1 cellular context compared by ENCODE assay signal in genomic region chr1:8170059-8170835, GRCh38.
A peak's percentile ranks its signal among the peaks of the same experiment; 100 is the strongest.
TF ChIP-seq lines count a peak whose summit lies in the region.

No MANE protein-coding gene starts in this region.

TF ChIP-seq in HepG2, 621 proteins besides CTCF, POLR2A, EP300 and RAD21 (continued from another document and continues in another):
- TF ChIP-seq, protein P1, sequence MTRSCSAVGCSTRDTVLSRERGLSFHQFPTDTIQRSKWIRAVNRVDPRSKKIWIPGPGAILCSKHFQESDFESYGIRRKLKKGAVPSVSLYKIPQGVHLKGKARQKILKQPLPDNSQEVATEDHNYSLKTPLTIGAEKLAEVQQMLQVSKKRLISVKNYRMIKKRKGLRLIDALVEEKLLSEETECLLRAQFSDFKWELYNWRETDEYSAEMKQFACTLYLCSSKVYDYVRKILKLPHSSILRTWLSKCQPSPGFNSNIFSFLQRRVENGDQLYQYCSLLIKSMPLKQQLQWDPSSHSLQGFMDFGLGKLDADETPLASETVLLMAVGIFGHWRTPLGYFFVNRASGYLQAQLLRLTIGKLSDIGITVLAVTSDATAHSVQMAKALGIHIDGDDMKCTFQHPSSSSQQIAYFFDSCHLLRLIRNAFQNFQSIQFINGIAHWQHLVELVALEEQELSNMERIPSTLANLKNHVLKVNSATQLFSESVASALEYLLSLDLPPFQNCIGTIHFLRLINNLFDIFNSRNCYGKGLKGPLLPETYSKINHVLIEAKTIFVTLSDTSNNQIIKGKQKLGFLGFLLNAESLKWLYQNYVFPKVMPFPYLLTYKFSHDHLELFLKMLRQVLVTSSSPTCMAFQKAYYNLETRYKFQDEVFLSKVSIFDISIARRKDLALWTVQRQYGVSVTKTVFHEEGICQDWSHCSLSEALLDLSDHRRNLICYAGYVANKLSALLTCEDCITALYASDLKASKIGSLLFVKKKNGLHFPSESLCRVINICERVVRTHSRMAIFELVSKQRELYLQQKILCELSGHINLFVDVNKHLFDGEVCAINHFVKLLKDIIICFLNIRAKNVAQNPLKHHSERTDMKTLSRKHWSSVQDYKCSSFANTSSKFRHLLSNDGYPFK (CRISPR knock-in tag; IDR thresholded peaks at IDR 0.05; ENCODE audit: borderline replicate concordance) = peak; percentile 70
- TF ChIP-seq NCOA1 (CRISPR knock-in tag; IDR thresholded peaks at IDR 0.05) = peak; percentile 89
- peak; percentile 82 for TF ChIP-seq ZNF407 (CRISPR knock-in tag; IDR thresholded peaks at IDR 0.05; ENCODE audit: not compliant biosample characterization)
- 0 out of 2 replicates have a peak, but pooled peaks have one; percentile 30 for TF ChIP-seq ZNF83 (CRISPR knock-in tag; IDR thresholded peaks at IDR 0.05; ENCODE audit: borderline replicate concordance)
- no peak for TF ChIP-seq CAMTA2 (CRISPR knock-in tag; IDR thresholded peaks at IDR 0.05; ENCODE audit: borderline replicate concordance)
- TF ChIP-seq, protein P2, sequence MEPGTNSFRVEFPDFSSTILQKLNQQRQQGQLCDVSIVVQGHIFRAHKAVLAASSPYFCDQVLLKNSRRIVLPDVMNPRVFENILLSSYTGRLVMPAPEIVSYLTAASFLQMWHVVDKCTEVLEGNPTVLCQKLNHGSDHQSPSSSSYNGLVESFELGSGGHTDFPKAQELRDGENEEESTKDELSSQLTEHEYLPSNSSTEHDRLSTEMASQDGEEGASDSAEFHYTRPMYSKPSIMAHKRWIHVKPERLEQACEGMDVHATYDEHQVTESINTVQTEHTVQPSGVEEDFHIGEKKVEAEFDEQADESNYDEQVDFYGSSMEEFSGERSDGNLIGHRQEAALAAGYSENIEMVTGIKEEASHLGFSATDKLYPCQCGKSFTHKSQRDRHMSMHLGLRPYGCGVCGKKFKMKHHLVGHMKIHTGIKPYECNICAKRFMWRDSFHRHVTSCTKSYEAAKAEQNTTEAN (CRISPR knock-in tag; conservative IDR thresholded peaks at IDR 0.05) = no peak; the same call in 1 of the 2 replicates
- no peak for TF ChIP-seq GLI4 (CRISPR knock-in tag; IDR thresholded peaks at IDR 0.05; ENCODE audit: borderline replicate concordance)
- 0 out of 2 replicates have a peak, but pooled peaks have one; percentile 29 for TF ChIP-seq ZNF709 (CRISPR knock-in tag; IDR thresholded peaks at IDR 0.05)
- TF ChIP-seq ZNF564 (CRISPR knock-in tag; IDR thresholded peaks at IDR 0.05) = 0 out of 2 replicates have a peak, but pooled peaks have one; percentile 18
- no peak for TF ChIP-seq ZNF431 (CRISPR knock-in tag; IDR thresholded peaks at IDR 0.05; ENCODE audit: borderline replicate concordance, low read depth)
- TF ChIP-seq BCL6 (CRISPR knock-in tag; IDR thresholded peaks at IDR 0.05) = peak; percentile 75
- peak; percentile 91; the same call in 1 of the 2 replicates for TF ChIP-seq ZNF230 (CRISPR knock-in tag; IDR thresholded peaks at IDR 0.05)
- TF ChIP-seq HNRNPL (IDR thresholded peaks at IDR 0.05; ENCODE audit: low read depth, low read length) = 0 out of 2 replicates have a peak, but pooled peaks have one; percentile 69
- no peak for TF ChIP-seq ZBTB44 (CRISPR knock-in tag; IDR thresholded peaks at IDR 0.05)
- no peak for TF ChIP-seq SIX1 (CRISPR knock-in tag; IDR thresholded peaks at IDR 0.05; ENCODE audit: borderline replicate concordance)
- TF ChIP-seq DNMT3B (CRISPR knock-in tag; conservative IDR thresholded peaks at IDR 0.05) = no peak
- TF ChIP-seq, protein P3, sequence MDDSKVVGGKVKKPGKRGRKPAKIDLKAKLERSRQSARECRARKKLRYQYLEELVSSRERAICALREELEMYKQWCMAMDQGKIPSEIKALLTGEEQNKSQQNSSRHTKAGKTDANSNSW (CRISPR knock-in tag; IDR thresholded peaks at IDR 0.05; ENCODE audit: borderline replicate concordance) = no peak
- no peak for TF ChIP-seq SALL2 (CRISPR knock-in tag; IDR thresholded peaks at IDR 0.05)
- no peak for TF ChIP-seq HOXA9 (CRISPR knock-in tag; IDR thresholded peaks at IDR 0.05; ENCODE audit: borderline replicate concordance)
- no peak for TF ChIP-seq ZNF367 (CRISPR knock-in tag; IDR thresholded peaks at IDR 0.05; ENCODE audit: borderline replicate concordance)
- TF ChIP-seq PLRG1 (conservative IDR thresholded peaks at IDR 0.05) = no peak
- TF ChIP-seq ZZZ3 (CRISPR knock-in tag; IDR thresholded peaks at IDR 0.05; ENCODE audit: borderline replicate concordance) = no peak
- TF ChIP-seq ATRX (CRISPR knock-in tag; IDR thresholded peaks at IDR 0.05; ENCODE audit: borderline replicate concordance) = no peak
- TF ChIP-seq NCOR1 (IDR thresholded peaks at IDR 0.05; ENCODE audit: borderline replicate concordance, low read length) = peak; percentile 64; the same call in 1 of the 2 replicates
- peak; percentile 80 for TF ChIP-seq MEF2D (CRISPR knock-in tag; IDR thresholded peaks at IDR 0.05)
- TF ChIP-seq PHF8 (CRISPR knock-in tag; IDR thresholded peaks at IDR 0.05) = no peak; the same call in 1 of the 2 replicates
- no peak for TF ChIP-seq ATM (IDR thresholded peaks at IDR 0.05; ENCODE audit: borderline replicate concordance)
- TF ChIP-seq DMAP1 (CRISPR knock-in tag; IDR thresholded peaks at IDR 0.05) = peak; percentile 73
- TF ChIP-seq, protein P4, sequence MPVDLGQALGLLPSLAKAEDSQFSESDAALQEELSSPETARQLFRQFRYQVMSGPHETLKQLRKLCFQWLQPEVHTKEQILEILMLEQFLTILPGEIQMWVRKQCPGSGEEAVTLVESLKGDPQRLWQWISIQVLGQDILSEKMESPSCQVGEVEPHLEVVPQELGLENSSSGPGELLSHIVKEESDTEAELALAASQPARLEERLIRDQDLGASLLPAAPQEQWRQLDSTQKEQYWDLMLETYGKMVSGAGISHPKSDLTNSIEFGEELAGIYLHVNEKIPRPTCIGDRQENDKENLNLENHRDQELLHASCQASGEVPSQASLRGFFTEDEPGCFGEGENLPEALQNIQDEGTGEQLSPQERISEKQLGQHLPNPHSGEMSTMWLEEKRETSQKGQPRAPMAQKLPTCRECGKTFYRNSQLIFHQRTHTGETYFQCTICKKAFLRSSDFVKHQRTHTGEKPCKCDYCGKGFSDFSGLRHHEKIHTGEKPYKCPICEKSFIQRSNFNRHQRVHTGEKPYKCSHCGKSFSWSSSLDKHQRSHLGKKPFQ (CRISPR knock-in tag; IDR thresholded peaks at IDR 0.05; ENCODE audit: insufficient replicate concordance) = peak; percentile 82
- TF ChIP-seq, protein P5, sequence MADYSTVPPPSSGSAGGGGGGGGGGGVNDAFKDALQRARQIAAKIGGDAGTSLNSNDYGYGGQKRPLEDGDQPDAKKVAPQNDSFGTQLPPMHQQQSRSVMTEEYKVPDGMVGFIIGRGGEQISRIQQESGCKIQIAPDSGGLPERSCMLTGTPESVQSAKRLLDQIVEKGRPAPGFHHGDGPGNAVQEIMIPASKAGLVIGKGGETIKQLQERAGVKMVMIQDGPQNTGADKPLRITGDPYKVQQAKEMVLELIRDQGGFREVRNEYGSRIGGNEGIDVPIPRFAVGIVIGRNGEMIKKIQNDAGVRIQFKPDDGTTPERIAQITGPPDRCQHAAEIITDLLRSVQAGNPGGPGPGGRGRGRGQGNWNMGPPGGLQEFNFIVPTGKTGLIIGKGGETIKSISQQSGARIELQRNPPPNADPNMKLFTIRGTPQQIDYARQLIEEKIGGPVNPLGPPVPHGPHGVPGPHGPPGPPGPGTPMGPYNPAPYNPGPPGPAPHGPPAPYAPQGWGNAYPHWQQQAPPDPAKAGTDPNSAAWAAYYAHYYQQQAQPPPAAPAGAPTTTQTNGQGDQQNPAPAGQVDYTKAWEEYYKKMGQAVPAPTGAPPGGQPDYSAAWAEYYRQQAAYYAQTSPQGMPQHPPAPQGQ (CRISPR knock-in tag; IDR thresholded peaks at IDR 0.05; ENCODE audit: borderline replicate concordance) = no peak
- no peak for TF ChIP-seq ZNF788 (CRISPR knock-in tag; IDR thresholded peaks at IDR 0.05; ENCODE audit: borderline replicate concordance)
- TF ChIP-seq JUND (CRISPR knock-in tag; IDR thresholded peaks at IDR 0.05) = no peak
- no peak for TF ChIP-seq ZNF678 (CRISPR knock-in tag; IDR thresholded peaks at IDR 0.05)
- TF ChIP-seq ZNF451 (CRISPR knock-in tag; IDR thresholded peaks at IDR 0.05) = peak; percentile 80; the same call in 1 of the 2 replicates
- TF ChIP-seq ZNF441 (CRISPR knock-in tag; IDR thresholded peaks at IDR 0.05; ENCODE audit: borderline replicate concordance) = peak; percentile 40
- no peak for TF ChIP-seq ELF1 (CRISPR knock-in tag; IDR thresholded peaks at IDR 0.05)
- TF ChIP-seq TEAD2 (CRISPR knock-in tag; IDR thresholded peaks at IDR 0.05) = no peak
- peak; percentile 93; the same call in 1 of the 2 replicates for TF ChIP-seq ZBED4 (CRISPR knock-in tag; IDR thresholded peaks at IDR 0.05; ENCODE audit: borderline replicate concordance)
- TF ChIP-seq TBX3 (IDR thresholded peaks at IDR 0.05; ENCODE audit: borderline replicate concordance) = peak; percentile 1; the same call in 1 of the 2 replicates
- TF ChIP-seq KLF11 (CRISPR knock-in tag; IDR thresholded peaks at IDR 0.05) = no peak
